Comparison of ENCODE assay signal across 8 cellular contexts in genomic region chr16:4734730-4735575, GRCh38. TPM values are rescaled to one million over a fixed set of nuclear protein-coding genes. Genes with fewer than 3 reads are reported as not detected.
DNase-seq lines count a peak whose midpoint lies in the region; ATAC-seq, FAIRE-seq and TF ChIP-seq lines count a peak whose summit lies in the region.

No MANE protein-coding gene starts in this region.

- H3K36me3 ChIP-seq in rectal smooth muscle tissue (ENCODE audit: control insufficient read depth, insufficient read depth, low read length), result no peaks in the 10 kb centered on the region
- H3K36me3 ChIP-seq in vagina, result peaks cover 0 to under 1% of the 10 kb centered on the region in 2 donors

- H3K4me1 ChIP-seq in rectal smooth muscle tissue (ENCODE audit: control insufficient read depth, insufficient read depth, low read length), result no peaks in the 10 kb centered on the region
- H3K4me1 ChIP-seq in vagina, result peaks cover 22% of the 10 kb centered on the region

- H3K27me3 ChIP-seq in rectal smooth muscle tissue (ENCODE audit: control insufficient read depth, insufficient read depth, low read length), result no peaks in the 10 kb centered on the region
- H3K27me3 ChIP-seq in vagina, result no peaks in the 10 kb centered on the region

- no peaks in the 10 kb centered on the region for H3K9me3 ChIP-seq in vagina

- TF ChIP-seq CTCF in vagina (IDR thresholded peaks at IDR 0.05), result no peak

- peak; percentile 75 for FAIRE-seq in GM12891 (lab: Jason Lieb, UNC)

- no peak overlapping the region for H3K9ac ChIP-seq in rectal smooth muscle tissue (ENCODE audit: low read length)

- H3K27ac ChIP-seq in rectal smooth muscle tissue (ENCODE audit: low read depth, low read length), result peak overlapping the region; percentile 73
- H3K27ac ChIP-seq in vagina, result peak overlapping the region; percentile 60

- peak; percentile 54 for ATAC-seq in HG02588 (IDR thresholded peaks at IDR 0.05; ENCODE audit: unreplicated experiment)

- H3K4me3 ChIP-seq in rectal smooth muscle tissue (ENCODE audit: low read length), result peak overlapping the region; percentile 98
- peak overlapping the region; percentile 90 to 97 for H3K4me3 ChIP-seq in vagina

- TF ChIP-seq POLR2A in GM12891 (IDR thresholded peaks at IDR 0.05; ENCODE audit: low read depth, low read length), result peak; percentile 60
- no peak for TF ChIP-seq POLR2A in vagina (IDR thresholded peaks at IDR 0.05)

- DNase-seq in GM12891 (ENCODE audit: insufficient read length, low spot score) (peak; percentile 94), NCI-H1092 (lab: John Stamatoyannopoulos, UW) (peak; percentile 67), T-helper 2 cell (peak; percentile 86 to 93 (median 89)), anterior cingulate cortex (lab: John Stamatoyannopoulos, UW) (peak; percentile 25 to 86 (median 74)), hepatic stellate cell (ENCODE audit: low spot score) (peak; percentile 93), vagina (ENCODE audit: extremely low spot score in 2 of 2) (no peak)

- intact Hi-C loops in vagina (cut with DNase I), result no loop called here

TF ChIP-seq in GM12891, 5 proteins besides CTCF, POLR2A, EP300 and RAD21:
- TF ChIP-seq SPI1 (IDR thresholded peaks at IDR 0.05; ENCODE audit: low read depth, low read length) (0 out of 2 replicates have a peak, but pooled peaks have one; percentile 14), POU2F2 (IDR thresholded peaks at IDR 0.05; ENCODE audit: low read depth, low read length) (no peak; the same call in 1 of the 2 replicates), TAF1 (IDR thresholded peaks at IDR 0.05; ENCODE audit: low read depth, low read length) (0 out of 2 replicates have a peak, but pooled peaks have one; percentile 24), PAX5 (IDR thresholded peaks at IDR 0.05; ENCODE audit: insufficient read depth, low read length, severe bottlenecking) (no peak), POLR2AphosphoS5 (IDR thresholded peaks at IDR 0.05; ENCODE audit: low read depth, low read length) (peak; percentile 61; the same call in 1 of the 2 replicates)
TF ChIP-seq in GM12891: peak in this region for 3.

RNA-seq across cellular contexts. Expression of gene DNAAF8, which starts 0.6 kb away (rescaled TPM):
- polyA plus RNA-seq in GM12891 (2012; ENCODE audit: low read depth, missing spikeins), result 0.13 TPM
- total RNA-seq in vagina, result not detected

RNA-seq across cellular contexts. Expression of gene ANKS3, which starts 0.9 kb away (rescaled TPM):
- polyA plus RNA-seq in GM12891 (2012; ENCODE audit: low read depth, missing spikeins), result 5.0 TPM
- 25.3 TPM for total RNA-seq in vagina

RNA-seq across cellular contexts. Expression of gene ZNF500, which starts 32.0 kb away (rescaled TPM):
- polyA plus RNA-seq in GM12891 (2012; ENCODE audit: low read depth, missing spikeins), result 2.9 TPM
- 11.0 TPM for total RNA-seq in vagina

RNA-seq across cellular contexts. Expression of gene NUDT16L1, which starts 41.6 kb away (rescaled TPM):
- polyA plus RNA-seq in GM12891 (2012; ENCODE audit: low read depth, missing spikeins), result 28.9 TPM
- total RNA-seq in vagina, result 28.5 TPM

RNA-seq across cellular contexts. Expression of gene SEPTIN12, which starts 53.2 kb away (rescaled TPM):
- not detected for polyA plus RNA-seq in GM12891 (2012; ENCODE audit: low read depth, missing spikeins)
- total RNA-seq in vagina, result not detected

Comparison
In these comparisons a context has a peak if more than half of its experiments do, and no peak if none do; other contexts are left out.
1. DNase-seq: peak in GM12891 (single experiment), NCI-H1092 (single experiment), T-helper 2 cell (5 of 5), anterior cingulate cortex (58 of 58) and hepatic stellate cell (single experiment); none in vagina (0 of 2).